ENCODE assay signal across 10 cellular contexts in the genomic region with DNA sequence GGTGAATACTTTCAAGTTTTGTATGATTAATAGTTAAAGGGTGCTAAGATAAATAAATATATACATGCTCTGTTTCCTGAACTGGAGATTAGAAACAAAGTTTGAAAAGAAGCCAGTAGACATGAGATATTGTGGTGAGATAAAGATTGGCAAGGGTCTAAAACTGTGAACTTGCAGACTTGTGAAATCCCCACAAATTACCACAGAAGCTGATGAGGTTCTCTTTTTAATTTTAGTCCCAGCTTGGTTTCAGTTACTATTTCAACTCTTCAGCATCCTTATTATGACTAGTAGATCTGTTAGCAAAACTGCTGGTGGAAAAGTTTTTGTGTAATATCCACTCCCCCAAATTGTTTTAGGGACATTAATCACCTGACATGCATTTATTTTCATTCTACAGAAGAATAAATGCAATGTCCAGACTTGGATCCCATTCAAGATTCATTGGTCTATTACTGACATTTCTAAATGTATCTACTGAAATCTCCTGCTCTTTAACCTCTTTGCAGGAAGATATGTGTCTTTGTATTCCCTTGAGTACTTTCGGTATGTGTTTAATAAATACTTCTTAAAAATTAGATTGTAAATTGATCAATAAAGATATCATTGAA. TPM values are rescaled to one million over a fixed set of nuclear protein-coding genes. Genes with fewer than 3 reads are reported as not detected.
DNase-seq lines count a peak whose midpoint lies in the region; ATAC-seq, FAIRE-seq and TF ChIP-seq lines count a peak whose summit lies in the region.
"Had no signal": no experiment of that assay in that cellular context is flagged by ENCODE, and none has a peak within 500 bp of the region (broad histone marks: within the 10 kb centered on the region; RNA-seq: fewer than 3 reads in every experiment).

No MANE protein-coding gene starts in this region.

- SMC1A ChIA-PET in GM12878 (lab: Charles Lee; ENCODE audit: uncharacterized antibody, unreplicated experiment): interaction anchor here (1.0 to 15.4 kb wide), 9 partner anchors 8 to 86 kb away, joined by 3 to 258 read pairs (median 4); a partner anchor contains a TSS

- H3K9ac ChIP-seq in GM12878 (ENCODE audit: control insufficient read depth, insufficient read depth, low read length): peak overlapping the region; percentile 78

- peak overlapping the region; percentile 91 for H3K27ac ChIP-seq in GM12878 (ENCODE audit: control insufficient read depth, insufficient read depth)

- TF ChIP-seq POLR2A in GM12878 (IDR thresholded peaks at IDR 0.05; ENCODE audit: low read depth, low read length): no peak

- no peak overlapping the region for H2AFZ ChIP-seq in GM12878 (ENCODE audit: control insufficient read depth, low read depth, low read length)

- no peaks in the 10 kb centered on the region for H4K20me1 ChIP-seq in GM12878 (ENCODE audit: control insufficient read depth, insufficient read depth)

- peak; percentile 84 to 86; a peak in 3 of 4 replicates for TF ChIP-seq EP300 in GM12878 (IDR thresholded peaks at IDR 0.05; ENCODE audit: borderline replicate concordance in 1 of 2, control insufficient read depth in 1 of 2, low read depth in 2 of 2, low read length in 2 of 2)

- H3K4me1 ChIP-seq in GM12878 (ENCODE audit: control insufficient read depth, insufficient read depth, low read length): peaks cover 75% of the 10 kb centered on the region

- FAIRE-seq in GM12878 (lab: Jason Lieb, UNC): peak; percentile 35
- FAIRE-seq: TTC549 had no signal

- no peaks in the 10 kb centered on the region; the same call in 2 of the 3 replicates for H3K9me3 ChIP-seq in GM12878 (replicated peaks; ENCODE audit: control insufficient read depth, insufficient read depth, low read length)

- RAD21 ChIA-PET in GM12878 (lab: Charles Lee; ENCODE audit: unreplicated experiment): interaction anchor here (0.5 to 15.9 kb wide), 8 partner anchors 9 to 98 kb away, joined by 3 to 222 read pairs (median 5); a partner anchor contains a TSS

- peak overlapping the region; percentile 48; the same call in 1 of the 2 replicates for H3K4me3 ChIP-seq in GM12864 (ENCODE audit: low read depth, low read length)
- H3K4me3 ChIP-seq in GM12878: peak overlapping the region; percentile 66

- peak; percentile 46 for ATAC-seq in GM21515 (IDR thresholded peaks at IDR 0.05; ENCODE audit: unreplicated experiment)
- ATAC-seq in HG03575 (IDR thresholded peaks at IDR 0.05; ENCODE audit: extremely low read depth, insufficient number of reproducible peaks, low FRiP score, unreplicated experiment): peak; percentile 41
- peak; percentile 62 for ATAC-seq in GM12878

- H3K79me2 ChIP-seq in GM12878 (ENCODE audit: control insufficient read depth, insufficient read depth, low read length): peaks cover 96% of the 10 kb centered on the region

- in situ Hi-C loops in GM12878 (cut with MboI): loop anchor here (25.0 kb wide), 1 partner anchor 1190 kb away; no protein-coding TSS in a partner anchor

- DNase-seq in GM12864 (ENCODE audit: low read depth): peak; percentile 91
- DNase-seq in GM12878 (ENCODE audit: low read depth, low spot score): peak; percentile 92
- DNase-seq in stimulated activated CD4-positive, alpha-beta T cell treated with anti-CD3 and anti-CD28 coated beads, Interleukin-4, amount 100 ng/mL, for 4 hours: no peak
- no peak for DNase-seq in GOT3 (lab: John Stamatoyannopoulos, UW)
- no peak for DNase-seq in stimulated activated naive CD4-positive, alpha-beta T cell (lab: John Stamatoyannopoulos, UW)
- no peak for DNase-seq in hippocampal formation (lab: John Stamatoyannopoulos, UW)
- DNase-seq: head of caudate nucleus had no signal

- POLR2A ChIA-PET in GM12878 (lab: Charles Lee): interaction anchor here (0.7 to 2.3 kb wide), 5 partner anchors 9 to 34 kb away, joined by 3 to 23 read pairs (median 4); a partner anchor contains a TSS

- 0% methylated on average over 1 of the region's 1 CpG for WGBS in GM12878 (ENCODE audit: insufficient coverage, insufficient replicate concordance, low lambda C conversion rate, missing lambda C conversion rate)

- H3K27me3 ChIP-seq in GM12878 (replicated peaks in 1 of 2; ENCODE audit: control insufficient read depth in 2 of 2, insufficient read depth in 2 of 2, low read length in 1 of 2): no peaks in the 10 kb centered on the region

- no peak for TF ChIP-seq RAD21 in GM12878 (IDR thresholded peaks at IDR 0.05; ENCODE audit: insufficient read depth, low read depth, low read length)

- CTCF ChIA-PET in GM12878 (lab: Yijun Ruan, JAX): interaction anchor here (0.5 to 2.2 kb wide), 5 partner anchors 10 to 86 kb away, joined by 3 to 18 read pairs (median 4); a partner anchor contains a TSS

- intact Hi-C loops in GM12878 (cut with micrococcal nuclease; ENCODE audit: unreplicated experiment): loop anchor here (1.0 to 10.0 kb wide), 3 partner anchors 9 to 1132 kb away; no protein-coding TSS in a partner anchor

- H3K36me3 ChIP-seq in GM12878 (ENCODE audit: control insufficient read depth in 2 of 2, insufficient read depth in 2 of 2, low read length in 1 of 2): peaks cover 0 to 8% of the 10 kb centered on the region in 2 experiments; a peak in 2 of 4 replicates

- TF ChIP-seq CTCF in GM12864 (IDR thresholded peaks at IDR 0.05; ENCODE audit: low read depth, low read length, missing control alignments): no peak
- TF ChIP-seq CTCF in GM12878 (IDR thresholded peaks at IDR 0.05 in 2 of 3, conservative IDR thresholded peaks at IDR 0.05 in 1 of 3; ENCODE audit: control insufficient read depth in 2 of 3, extremely low read depth in 1 of 3, insufficient read depth in 1 of 3, low read depth in 3 of 3, low read length in 3 of 3): no peak

- no TSS peak for BruUV-seq in GM12878 (replicated peaks; lab: Mats Ljungman, UMichigan)

- peak overlapping the region; percentile 95 for H3K4me2 ChIP-seq in GM12878 (ENCODE audit: control insufficient read depth, insufficient read depth)

TF ChIP-seq in GM12878, 131 proteins besides CTCF, POLR2A, EP300 and RAD21 (continues in another document):
- peak; percentile 32; the same call in 1 of the 2 replicates for TF ChIP-seq PML (IDR thresholded peaks at IDR 0.05; ENCODE audit: low read length)
- TF ChIP-seq BCL11A (IDR thresholded peaks at IDR 0.05; ENCODE audit: low read depth, low read length): peak; percentile 94
- peak; percentile 64 for TF ChIP-seq RAD51 (IDR thresholded peaks at IDR 0.05)
- no peak for TF ChIP-seq HDAC6 (IDR thresholded peaks at IDR 0.05; ENCODE audit: unreplicated experiment)
- TF ChIP-seq MXI1 (IDR thresholded peaks at IDR 0.05; ENCODE audit: low read depth, low read length): peak; percentile 31; the same call in 1 of the 2 replicates
- TF ChIP-seq RCOR1 (conservative IDR thresholded peaks at IDR 0.05; ENCODE audit: low read depth, low read length): no peak
- TF ChIP-seq, protein P1, sequence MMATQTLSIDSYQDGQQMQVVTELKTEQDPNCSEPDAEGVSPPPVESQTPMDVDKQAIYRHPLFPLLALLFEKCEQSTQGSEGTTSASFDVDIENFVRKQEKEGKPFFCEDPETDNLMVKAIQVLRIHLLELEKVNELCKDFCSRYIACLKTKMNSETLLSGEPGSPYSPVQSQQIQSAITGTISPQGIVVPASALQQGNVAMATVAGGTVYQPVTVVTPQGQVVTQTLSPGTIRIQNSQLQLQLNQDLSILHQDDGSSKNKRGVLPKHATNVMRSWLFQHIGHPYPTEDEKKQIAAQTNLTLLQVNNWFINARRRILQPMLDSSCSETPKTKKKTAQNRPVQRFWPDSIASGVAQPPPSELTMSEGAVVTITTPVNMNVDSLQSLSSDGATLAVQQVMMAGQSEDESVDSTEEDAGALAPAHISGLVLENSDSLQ (IDR thresholded peaks at IDR 0.05): peak; percentile 72
- TF ChIP-seq CREB1 (IDR thresholded peaks at IDR 0.05; ENCODE audit: low read depth): peak; percentile 64; the same call in 1 of the 2 replicates
- TF ChIP-seq, protein P2, sequence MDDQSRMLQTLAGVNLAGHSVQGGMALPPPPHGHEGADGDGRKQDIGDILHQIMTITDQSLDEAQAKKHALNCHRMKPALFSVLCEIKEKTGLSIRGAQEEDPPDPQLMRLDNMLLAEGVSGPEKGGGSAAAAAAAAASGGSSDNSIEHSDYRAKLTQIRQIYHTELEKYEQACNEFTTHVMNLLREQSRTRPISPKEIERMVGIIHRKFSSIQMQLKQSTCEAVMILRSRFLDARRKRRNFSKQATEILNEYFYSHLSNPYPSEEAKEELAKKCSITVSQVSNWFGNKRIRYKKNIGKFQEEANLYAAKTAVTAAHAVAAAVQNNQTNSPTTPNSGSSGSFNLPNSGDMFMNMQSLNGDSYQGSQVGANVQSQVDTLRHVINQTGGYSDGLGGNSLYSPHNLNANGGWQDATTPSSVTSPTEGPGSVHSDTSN (IDR thresholded peaks at IDR 0.05; ENCODE audit: insufficient replicate concordance, low read depth, low read length): peak; percentile 1
- no peak for TF ChIP-seq NRF1 (conservative IDR thresholded peaks at IDR 0.05; ENCODE audit: low read depth, low read length)
- peak; percentile 80 for TF ChIP-seq ZNF24 (IDR thresholded peaks at IDR 0.05)

RNA-seq across cellular contexts. Expression of a gene that starts 20.8 kb away (rescaled TPM):
- total RNA-seq in GM12878 (2013; cell fraction: nucleolus; rRNA removed): 228 and 235 TPM in 2 replicates
- total RNA-seq in GM12878 (2014; rRNA removed) (106 and 107 TPM in 2 replicates), GM12878 (2014; rRNA removed; fragmentation: Illumina TruSeq; extraction: Trizol) (88.8 and 91.2 TPM in 2 replicates), GM12878 (2021) (61.7 and 64.5 TPM in 2 replicates)
- polyA plus RNA-seq in GM12878 (2011; ENCODE audit: low read depth): 104 TPM
- polyA plus RNA-seq in GM12878 (2011; rRNA removed) (42.2 and 46.6 TPM in 2 replicates), GM12878 (2014; fragmentation: Illumina TruSeq; extraction: Trizol) (72.9 and 79.7 TPM in 2 replicates), GM12878 (2014; fragmentation: Nextera tagmentation; extraction: Ambion mirVana) (10 to 100 TPM; 31.6 to 40.2 TPM), GM12878 (2014; rRNA removed) (74.4 and 77.6 TPM in 2 replicates), GM12878 (2016; fragmentation: Nextera tagmentation; extraction: Ambion mirVana) (10 to 100 TPM; 64.4 to 65.1 TPM)
- 30.6 and 42.1 TPM in 2 replicates for polyA plus RNA-seq in GM12878 (2011; cell fraction: cytosol; rRNA removed)
- polyA plus RNA-seq in GM12878 (2011; cell fraction: nucleus; rRNA removed): 41.1 and 62.6 TPM in 2 replicates
- 105 and 110 TPM in 2 replicates for polyA plus RNA-seq in GM12878 (2012)
- polyA minus RNA-seq in GM12878 (2011; rRNA and poly(A)+ RNA removed): 51.7 and 81.6 TPM in 2 replicates
- 16.2 and 16.8 TPM in 2 replicates for polyA minus RNA-seq in GM12878 (2011; cell fraction: cytosol; rRNA and poly(A)+ RNA removed)
- polyA minus RNA-seq in GM12878 (2011; cell fraction: nucleus; rRNA and poly(A)+ RNA removed): 30.9 and 34.6 TPM in 2 replicates

Comparison
In these comparisons a context has a peak if more than half of its experiments do, and no peak if none do; other contexts are left out.
1. DNase-seq: peak in GM12864 (single experiment) and GM12878 (single experiment); none in stimulated activated CD4-positive, alpha-beta T cell treated with anti-CD3 and anti-CD28 coated beads, Interleukin-4, amount 100 ng/mL, for 4 hours (0 of 2), GOT3 (single experiment), stimulated activated naive CD4-positive, alpha-beta T cell (0 of 6) and hippocampal formation (0 of 2).
2. Peak in every context shown above with its lines, with median percentiles within 50 percentile points of each other: ATAC-seq.